10 cellular contexts compared by ENCODE assay signal in the genomic region with DNA sequence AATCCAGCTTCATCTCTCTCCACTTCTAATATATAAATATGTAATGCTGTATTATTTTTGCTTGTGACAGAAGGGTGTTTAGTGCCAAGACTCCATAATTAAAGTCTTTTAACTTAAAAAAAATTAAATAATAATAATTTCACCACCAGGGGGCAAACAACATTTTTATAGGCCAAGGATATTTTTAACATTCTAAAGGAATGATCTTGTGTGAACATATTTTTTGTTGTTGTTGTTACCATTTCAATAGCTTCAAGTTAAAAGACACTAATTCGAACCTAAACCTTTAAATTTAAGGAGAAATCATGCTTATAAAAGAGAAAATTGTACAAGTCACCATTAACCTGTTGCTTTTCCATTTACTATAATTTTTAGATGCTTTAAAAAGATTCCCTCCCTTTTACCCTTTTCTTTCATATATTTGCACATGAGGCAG. TPM values are rescaled to one million over a fixed set of nuclear protein-coding genes. Genes with fewer than 3 reads are reported as not detected.
DNase-seq lines count a peak whose midpoint lies in the region; ATAC-seq and TF ChIP-seq lines count a peak whose summit lies in the region.
"Had no signal": no experiment of that assay in that cellular context is flagged by ENCODE, and none has a peak within 500 bp of the region (broad histone marks: within the 10 kb centered on the region; RNA-seq: fewer than 3 reads in every experiment).

No MANE protein-coding gene starts in this region.

- H3K27me3 Mint-ChIP-seq in activated T-cell treated with anti-CD3 and anti-CD28 coated beads, Interleukin-2, amount 50 U/mL, for 4 hours (ENCODE audit: low read depth), result peaks cover 7% of the 10 kb centered on the region

- H3K27ac ChIP-seq in MM.1S (ENCODE audit: low read length) (no peak overlapping the region), psoas muscle (no peak overlapping the region)
- H3K27ac ChIP-seq: BLaER1 treated with 17β-estradiol and CSF1 and Interleukin-3, amounts not matched to agents 10 nM and 100 nM had no signal

- H3K27me3 ChIP-seq in MM.1S (replicated peaks; ENCODE audit: insufficient read depth, low read length) (no peaks in the 10 kb centered on the region), psoas muscle (ENCODE audit: insufficient read depth in 3 of 3, low read length in 2 of 3) (no peaks in the 10 kb centered on the region)
- H3K27me3 ChIP-seq: BLaER1 treated with 17β-estradiol and CSF1 and Interleukin-3, amounts not matched to agents 10 nM and 100 nM had no signal

- H3K4me3 ChIP-seq in MM.1S (ENCODE audit: low read length) (no peak overlapping the region), psoas muscle (no peak overlapping the region)
- H3K4me3 ChIP-seq: BLaER1 treated with 17β-estradiol and CSF1 and Interleukin-3, amounts not matched to agents 10 nM and 100 nM had no signal

- ATAC-seq in psoas muscle, result no peak
- ATAC-seq in GM19328 (IDR thresholded peaks at IDR 0.05; ENCODE audit: unreplicated experiment), result no peak
- no peak for ATAC-seq in activated T-cell treated with anti-CD3 and anti-CD28 coated beads, Interleukin-2, amount 50 U/mL, for 4 hours
- ATAC-seq in HG02852 (IDR thresholded peaks at IDR 0.05; ENCODE audit: unreplicated experiment), result no peak

- DNase-seq in NCI-H2081 (lab: John Stamatoyannopoulos, UW), result peak; percentile 2 to 3
- DNase-seq in NCI-H2081 treated with DMSO at 0.1 percent for 48 hours (lab: John Stamatoyannopoulos, UW), result no peak
- peak; percentile 55 for DNase-seq in MM.1S
- DNase-seq in dedifferentiated amniotic fluid mesenchymal stem cell (ENCODE audit: extremely low spot score), result peak; percentile 73
- no peak for DNase-seq in psoas muscle
- DNase-seq in activated T-cell treated with anti-CD3 and anti-CD28 coated beads, Interleukin-2, amount 50 U/mL, for 4 hours, result no peak
- DNase-seq: activated effector memory CD4-positive, alpha-beta T cell treated with Interleukin-2 at 50 U/mL for 16 hours had no signal

- H3K4me1 ChIP-seq in MM.1S (ENCODE audit: low read length) (peaks cover under 1% of the 10 kb centered on the region; the same call in 1 of the 2 replicates), psoas muscle (no peaks in the 10 kb centered on the region)

- H3K4me3 Mint-ChIP-seq in activated T-cell treated with anti-CD3 and anti-CD28 coated beads, Interleukin-2, amount 50 U/mL, for 4 hours, result no peak overlapping the region

- H3F3A ChIP-seq in MM.1S (ENCODE audit: insufficient read depth, low read length), result no peaks in the 10 kb centered on the region

- H3K4me1 Mint-ChIP-seq in activated T-cell treated with anti-CD3 and anti-CD28 coated beads, Interleukin-2, amount 50 U/mL, for 4 hours (ENCODE audit: low read depth), result peaks cover 3% of the 10 kb centered on the region

- no peak overlapping the region for H3K4me2 ChIP-seq in MM.1S (ENCODE audit: low read depth, low read length)
- H3K4me2 ChIP-seq: BLaER1 treated with 17β-estradiol and CSF1 and Interleukin-3, amounts not matched to agents 10 nM and 100 nM had no signal

- H2AFZ ChIP-seq in MM.1S (ENCODE audit: low read length), result no peak overlapping the region

- intact Hi-C loops in psoas muscle (cut with DNase I), result loop anchor here in 1 of 2 donors (5.0 kb wide), 1 partner anchor 976 kb away; no protein-coding TSS in a partner anchor

- peak; percentile 21; the same call in 1 of the 2 replicates for TF ChIP-seq CTCF in MM.1S (IDR thresholded peaks at IDR 0.05; ENCODE audit: low read length)
- peak; percentile 53 for TF ChIP-seq CTCF in psoas muscle (IDR thresholded peaks at IDR 0.05)

- no peaks in the 10 kb centered on the region for H4K20me1 ChIP-seq in MM.1S (ENCODE audit: insufficient read depth, low read length)
- H4K20me1 ChIP-seq: BLaER1 treated with 17β-estradiol and CSF1 and Interleukin-3, amounts not matched to agents 10 nM and 100 nM had no signal

- H3K36me3 ChIP-seq in MM.1S (replicated peaks; ENCODE audit: insufficient read depth, low read length), result no peaks in the 10 kb centered on the region
- no peaks in the 10 kb centered on the region for H3K36me3 ChIP-seq in psoas muscle (ENCODE audit: insufficient read depth in 1 of 2, low read depth in 1 of 2)
- H3K36me3 ChIP-seq: BLaER1 treated with 17β-estradiol and CSF1 and Interleukin-3, amounts not matched to agents 10 nM and 100 nM had no signal

- H3K9me2 ChIP-seq in MM.1S (replicated peaks; ENCODE audit: insufficient read depth, low read length), result no peaks in the 10 kb centered on the region

- no peaks in the 10 kb centered on the region for H3K9me3 ChIP-seq in MM.1S (replicated peaks; ENCODE audit: insufficient read depth, low read length)
- no peaks in the 10 kb centered on the region for H3K9me3 ChIP-seq in psoas muscle

- H3K9me3 Mint-ChIP-seq in activated T-cell treated with anti-CD3 and anti-CD28 coated beads, Interleukin-2, amount 50 U/mL, for 4 hours, result no peaks in the 10 kb centered on the region

- H3K79me2 ChIP-seq in MM.1S (ENCODE audit: low read length), result no peaks in the 10 kb centered on the region

- H3K36me3 Mint-ChIP-seq in activated T-cell treated with anti-CD3 and anti-CD28 coated beads, Interleukin-2, amount 50 U/mL, for 4 hours (ENCODE audit: insufficient read depth), result no peaks in the 10 kb centered on the region

- H3K9ac ChIP-seq in MM.1S (ENCODE audit: low read length), result no peak overlapping the region
- H3K9ac ChIP-seq: BLaER1 treated with 17β-estradiol and CSF1 and Interleukin-3, amounts not matched to agents 10 nM and 100 nM had no signal

- WGBS in psoas muscle, 3 donors, result 24 to 36% (median 26%) methylated on average over 1 of the region's 1 CpG

RNA-seq across cellular contexts. Expression of a gene that starts 7.5 kb away (rescaled TPM):
- 10 to 100 TPM in 3 of 4 donors, 1 to 10 TPM in 1; 6.7 to 18.8 (median 11.3) TPM for total RNA-seq in psoas muscle
- polyA plus RNA-seq in psoas muscle, result 10 to 100 TPM; 13.2 to 21.5 (median 18.3) TPM
- 10 to 100 TPM; 12.9 to 21.6 (median 13.3) TPM for total RNA-seq in activated T-cell treated with anti-CD3 and anti-CD28 coated beads, Interleukin-2, amount 50 U/mL, for 4 hours

Comparison
In these comparisons a context has a peak if more than half of its experiments do, and no peak if none do; other contexts are left out.
1. DNase-seq: peak in NCI-H2081 (2 of 2), MM.1S (single experiment) and dedifferentiated amniotic fluid mesenchymal stem cell (single experiment); none in NCI-H2081 treated with DMSO at 0.1 percent for 48 hours (single experiment), psoas muscle (0 of 2) and activated T-cell treated with anti-CD3 and anti-CD28 coated beads, Interleukin-2, amount 50 U/mL, for 4 hours (single experiment).